Comparison of ENCODE assay signal across 23 cellular contexts in genomic region chr2:27147935-27148334, GRCh38. TPM values are rescaled to one million over a fixed set of nuclear protein-coding genes. Genes with fewer than 3 reads are reported as not detected.
DNase-seq lines count a peak whose midpoint lies in the region; ATAC-seq, FAIRE-seq and TF ChIP-seq lines count a peak whose summit lies in the region.
"Had no signal": no experiment of that assay in that cellular context is flagged by ENCODE, and none has a peak within 500 bp of the region (broad histone marks: within the 10 kb centered on the region; RNA-seq: fewer than 3 reads in every experiment).

No MANE protein-coding gene starts in this region.

- no peaks in the 10 kb centered on the region for H3K79me2 ChIP-seq in K562 (ENCODE audit: control insufficient read depth, insufficient read depth, low read length)

- ATAC-seq in K562 (peak; percentile 31; the same call in 1 of the 3 replicates), GM18519 (IDR thresholded peaks at IDR 0.05; ENCODE audit: low FRiP score, unreplicated experiment) (no peak)
- ATAC-seq: GM12878 had no signal

- no peak overlapping the region for H3K27ac ChIP-seq in BLaER1 treated with 17β-estradiol and CSF1 and Interleukin-3, amounts not matched to agents 10 nM and 100 nM
- H3K27ac ChIP-seq in K562 (ENCODE audit: extremely low read depth, low read depth, low read length) (no peak overlapping the region), spleen (no peak overlapping the region)
- H3K27ac ChIP-seq: GM23248 had no signal

- intact Hi-C loops in K562 (cut with micrococcal nuclease), result no loop called here
- intact Hi-C loops in spleen (cut with DNase I; ENCODE audit: low total_unique reads), result no loop called here

- BruUV-seq in K562 (replicated peaks; lab: Mats Ljungman, UMichigan), result no TSS peak

- no peaks in the 10 kb centered on the region for H3K36me3 ChIP-seq in BLaER1 treated with 17β-estradiol and CSF1 and Interleukin-3, amounts not matched to agents 10 nM and 100 nM
- H3K36me3 ChIP-seq in K562 (ENCODE audit: control insufficient read depth, insufficient read depth, low read length) (no peaks in the 10 kb centered on the region), spleen (no peaks in the 10 kb centered on the region)
- H3K36me3 ChIP-seq: BE2C, HAP-1 had no signal

- H3K9ac ChIP-seq in BLaER1 treated with 17β-estradiol and CSF1 and Interleukin-3, amounts not matched to agents 10 nM and 100 nM, result no peak overlapping the region
- no peak overlapping the region for H3K9ac ChIP-seq in K562 (ENCODE audit: insufficient read depth in 1 of 2, low read depth in 2 of 2, low read length in 2 of 2)
- H3K9ac ChIP-seq: GM23248 had no signal

- peak; percentile 48 for DNase-seq in MV-4-11 (lab: John Stamatoyannopoulos, UW)
- no peak for DNase-seq in K562 (ENCODE audit: extremely low read depth in 1 of 4, low spot score in 3 of 4)
- peak; percentile 28 for DNase-seq in spleen
- no peak for DNase-seq in GM13977 (ENCODE audit: low spot score)
- DNase-seq in NCI-H146 (lab: John Stamatoyannopoulos, UW), result no peak
- DNase-seq: ACHN; BE2C; CD4-positive, alpha-beta memory T cell; DMS153; DMS79; GDM1; GM23248; IMR-90; KBM-7 had no signal

- no peaks in the 10 kb centered on the region for H3K9me1 ChIP-seq in K562 (ENCODE audit: control insufficient read depth, insufficient read depth, low read length)

- 52% methylated on average over 8 of the region's 8 CpGs for WGBS in K562 (ENCODE audit: insufficient coverage, low coverage, missing lambda C conversion rate)
- WGBS in spleen, 5 donors, result 89 to 93% (median 90%) methylated on average over 8 of the region's 8 CpGs

- H3K9me3 ChIP-seq in BLaER1 treated with 17β-estradiol and CSF1 and Interleukin-3, amounts not matched to agents 10 nM and 100 nM (replicated peaks in 1 of 11), result no peaks in the 10 kb centered on the region
- H3K9me3 ChIP-seq in K562 (replicated peaks; ENCODE audit: control insufficient read depth, insufficient read depth, low read depth, low read length) (peaks cover 2% of the 10 kb centered on the region; the same call in 1 of the 2 replicates), spleen (no peaks in the 10 kb centered on the region)
- H3K9me3 ChIP-seq: BE2C, HAP-1 had no signal

- peak overlapping the region in 8 of 11 experiments; percentile 16 to 53 (median 40); a peak in 13 of 22 replicates for H3K4me2 ChIP-seq in BLaER1 treated with 17β-estradiol and CSF1 and Interleukin-3, amounts not matched to agents 10 nM and 100 nM
- H3K4me2 ChIP-seq in K562 (ENCODE audit: insufficient read depth, low read length), result no peak overlapping the region

- peaks cover 0 to 14% (median 12%) of the 10 kb centered on the region in 10 experiments; a peak in 12 of 20 replicates for H3K4me1 ChIP-seq in BLaER1 treated with 17β-estradiol and CSF1 and Interleukin-3, amounts not matched to agents 10 nM and 100 nM
- H3K4me1 ChIP-seq in K562 (replicated peaks in 1 of 2; ENCODE audit: control insufficient read depth in 2 of 2, insufficient read depth in 2 of 2, low read length in 2 of 2) (peaks cover 0 to 15% of the 10 kb centered on the region in 2 experiments; a peak in 2 of 5 replicates), spleen (peaks cover 0 to 3% (median 0%) of the 10 kb centered on the region in 6 donors)
- H3K4me1 ChIP-seq: BE2C, HAP-1 had no signal

- TF ChIP-seq POLR2A in K562 (conservative IDR thresholded peaks at IDR 0.05) (no peak), spleen (IDR thresholded peaks at IDR 0.05) (no peak)

- no peak for FAIRE-seq in K562 (lab: Jason Lieb, UNC)
- FAIRE-seq: A204.1, GM12878 had no signal

- in situ Hi-C loops in K562 (cut with MboI) (no loop called here), GM13977 (cut with MboI; ENCODE audit: low pct_unique_long_range_greater_than_20kb, low sequenced_read_pairs, unreplicated experiment) (no loop called here)

- POLR2A ChIA-PET in K562 (lab: Yijun Ruan, JAX), result no interaction called here

- no peak for TF ChIP-seq RAD21 in K562 (CRISPR knock-in tag; conservative IDR thresholded peaks at IDR 0.05 in 1 of 2, IDR thresholded peaks at IDR 0.05 in 1 of 2)

- no peak overlapping the region for H2AFZ ChIP-seq in K562 (ENCODE audit: low read depth, low read length)
- H2AFZ ChIP-seq: GM23248 had no signal

- H3K27me3 ChIP-seq in BLaER1 treated with 17β-estradiol and CSF1 and Interleukin-3, amounts not matched to agents 10 nM and 100 nM, result no peaks in the 10 kb centered on the region
- H3K27me3 ChIP-seq in K562 (ENCODE audit: control insufficient read depth in 2 of 2, insufficient read depth in 2 of 2, low read length in 2 of 2), result peaks cover 0 to 15% of the 10 kb centered on the region in 2 experiments; a peak in 2 of 5 replicates
- H3K27me3 ChIP-seq in spleen (replicated peaks in 1 of 7), result peaks cover 0 to 16% (median 0%) of the 10 kb centered on the region in 7 donors
- H3K27me3 ChIP-seq: BE2C had no signal

- H3K4me3 ChIP-seq in BLaER1 treated with 17β-estradiol and CSF1 and Interleukin-3, amounts not matched to agents 10 nM and 100 nM, result no peak overlapping the region
- H3K4me3 ChIP-seq in K562, result no peak overlapping the region
- no peak overlapping the region for H3K4me3 ChIP-seq in spleen
- H3K4me3 ChIP-seq: GM12878, GM23248, HAP-1 had no signal

- CTCF ChIA-PET in K562 (lab: Yijun Ruan, JAX; ENCODE audit: low intra/inter-chr PET ratio), result no interaction called here

- no peaks in the 10 kb centered on the region for H4K20me1 ChIP-seq in BLaER1 treated with 17β-estradiol and CSF1 and Interleukin-3, amounts not matched to agents 10 nM and 100 nM
- H4K20me1 ChIP-seq in K562 (replicated peaks; ENCODE audit: control insufficient read depth, insufficient read depth, low read length), result no peaks in the 10 kb centered on the region

- no peak for TF ChIP-seq CTCF in K562 (IDR thresholded peaks at IDR 0.05 in 2 of 3, conservative IDR thresholded peaks at IDR 0.05 in 1 of 3; ENCODE audit: insufficient read depth in 2 of 3, low read depth in 1 of 3, low read length in 3 of 3)
- TF ChIP-seq CTCF in spleen (IDR thresholded peaks at IDR 0.05 in 8 of 11, conservative IDR thresholded peaks at IDR 0.05 in 3 of 11), result no peak
- TF ChIP-seq CTCF in GM13977 (IDR thresholded peaks at IDR 0.05; ENCODE audit: extremely low read depth, insufficient read depth, missing control alignments), result no peak

- TF ChIP-seq EP300 in K562 (IDR thresholded peaks at IDR 0.05; ENCODE audit: low read length), result no peak

RNA-seq across cellular contexts. Expression of gene TCF23, which starts 0.9 kb away (rescaled TPM):
- total RNA-seq in K562 (2011; cell fraction: chromatin; rRNA removed; ENCODE audit: low replicate concordance), result not detected in 2 replicates
- not detected in 2 replicates for total RNA-seq in K562 (2011; cell fraction: nucleolus; rRNA removed)
- not detected in 2 replicates for total RNA-seq in K562 (2011; cell fraction: nucleoplasm; rRNA removed)
- total RNA-seq in K562 (2014; rRNA removed), result not detected in 2 replicates
- total RNA-seq in K562 (2014; rRNA removed; fragmentation: Illumina TruSeq; extraction: Trizol), result 0.03 TPM in 1 of 2 replicates, not detected in the other
- 0.07 TPM in 1 of 2 replicates, not detected in the other for total RNA-seq in K562 (2015; rRNA removed; fragmentation: Illumina TruSeq; extraction: Trizol)
- total RNA-seq in K562 (2021), result not detected in 2 replicates
- not detected in 2 replicates for polyA plus RNA-seq in K562 (2011; rRNA removed)
- not detected in 2 replicates for polyA plus RNA-seq in K562 (2011; cell fraction: cytosol; rRNA removed)
- 0.03 TPM in 1 of 2 replicates, not detected in the other for polyA plus RNA-seq in K562 (2011; cell fraction: nucleus; rRNA removed)
- polyA plus RNA-seq in K562 (2012), result 0.07 TPM in 2 replicates
- not detected in 2 replicates for polyA plus RNA-seq in K562 (2014; fragmentation: Illumina TruSeq; extraction: Trizol)
- polyA plus RNA-seq in K562 (2014; fragmentation: Nextera tagmentation; extraction: Ambion mirVana), result not detected
- polyA plus RNA-seq in K562 (2014; rRNA removed), result not detected in 2 replicates
- polyA minus RNA-seq in K562 (2011; rRNA and poly(A)+ RNA removed), result not detected in 2 replicates
- not detected in 2 replicates for polyA minus RNA-seq in K562 (2011; cell fraction: cytosol; rRNA and poly(A)+ RNA removed)
- polyA minus RNA-seq in K562 (2011; cell fraction: nucleus; rRNA and poly(A)+ RNA removed), result not detected in 2 replicates
- 10 to 100 TPM in 1 of 7 donors, 1 to 10 TPM in 6; 1.8 to 14.8 (median 3.2) TPM for total RNA-seq in spleen
- polyA plus RNA-seq in spleen, result under 1 TPM; 0.27 to 0.93 (median 0.30) TPM
- total RNA-seq: CD4-positive, alpha-beta memory T cell; Daoy; GM12878; GM23248; H4; HT-29; IMR-90 had no signal
- polyA plus RNA-seq: CD14-positive monocyte; CD4-positive, alpha-beta memory T cell; GM12878; GM23248; IMR-90 had no signal

RNA-seq across cellular contexts. Expression of gene PRR30, which starts 8.7 kb away (rescaled TPM):
- not detected in 2 replicates for total RNA-seq in K562 (2011; cell fraction: chromatin; rRNA removed; ENCODE audit: low replicate concordance)
- total RNA-seq in K562 (2011; cell fraction: nucleolus; rRNA removed), result not detected in 2 replicates
- total RNA-seq in K562 (2011; cell fraction: nucleoplasm; rRNA removed), result not detected in 2 replicates
- not detected in 2 replicates for total RNA-seq in K562 (2014; rRNA removed)
- not detected in 2 replicates for total RNA-seq in K562 (2014; rRNA removed; fragmentation: Illumina TruSeq; extraction: Trizol)
- total RNA-seq in K562 (2015; rRNA removed; fragmentation: Illumina TruSeq; extraction: Trizol), result not detected in 2 replicates
- not detected in 2 replicates for total RNA-seq in K562 (2021)
- polyA plus RNA-seq in K562 (2011; rRNA removed), result not detected in 2 replicates
- polyA plus RNA-seq in K562 (2011; cell fraction: cytosol; rRNA removed), result not detected in 2 replicates
- polyA plus RNA-seq in K562 (2011; cell fraction: nucleus; rRNA removed), result not detected in 2 replicates
- polyA plus RNA-seq in K562 (2012), result not detected in 2 replicates
- not detected in 2 replicates for polyA plus RNA-seq in K562 (2014; fragmentation: Illumina TruSeq; extraction: Trizol)
- polyA plus RNA-seq in K562 (2014; fragmentation: Nextera tagmentation; extraction: Ambion mirVana), result not detected
- not detected in 2 replicates for polyA plus RNA-seq in K562 (2014; rRNA removed)
- polyA minus RNA-seq in K562 (2011; rRNA and poly(A)+ RNA removed), result not detected in 2 replicates
- polyA minus RNA-seq in K562 (2011; cell fraction: cytosol; rRNA and poly(A)+ RNA removed), result not detected in 2 replicates
- not detected in 2 replicates for polyA minus RNA-seq in K562 (2011; cell fraction: nucleus; rRNA and poly(A)+ RNA removed)
- total RNA-seq in spleen, result not detected
- polyA plus RNA-seq in spleen, result not detected
- total RNA-seq: CD4-positive, alpha-beta memory T cell; Daoy; GM12878; GM23248; H4; HT-29; IMR-90 had no signal
- polyA plus RNA-seq: CD14-positive monocyte; CD4-positive, alpha-beta memory T cell; GM12878; GM23248; IMR-90 had no signal

RNA-seq across cellular contexts. Expression of gene PREB, which starts 13.5 kb away (rescaled TPM):
- total RNA-seq in K562 (2011; cell fraction: chromatin; rRNA removed; ENCODE audit: low replicate concordance), result 43.3 and 114 TPM in 2 replicates
- total RNA-seq in K562 (2011; cell fraction: nucleolus; rRNA removed), result 72.0 and 78.4 TPM in 2 replicates
- 43.7 and 58.3 TPM in 2 replicates for total RNA-seq in K562 (2011; cell fraction: nucleoplasm; rRNA removed)
- 67.2 and 83.1 TPM in 2 replicates for total RNA-seq in K562 (2014; rRNA removed)
- 32.5 and 44.3 TPM in 2 replicates for total RNA-seq in K562 (2014; rRNA removed; fragmentation: Illumina TruSeq; extraction: Trizol)
- total RNA-seq in K562 (2015; rRNA removed; fragmentation: Illumina TruSeq; extraction: Trizol), result 60.9 and 62.3 TPM in 2 replicates
- total RNA-seq in K562 (2021), result 74.8 and 79.1 TPM in 2 replicates
- polyA plus RNA-seq in K562 (2011; rRNA removed), result 77.9 and 87.2 TPM in 2 replicates
- 91.7 and 112 TPM in 2 replicates for polyA plus RNA-seq in K562 (2011; cell fraction: cytosol; rRNA removed)
- polyA plus RNA-seq in K562 (2011; cell fraction: nucleus; rRNA removed), result 216 and 217 TPM in 2 replicates
- polyA plus RNA-seq in K562 (2012), result 51.7 and 87.9 TPM in 2 replicates
- polyA plus RNA-seq in K562 (2014; fragmentation: Illumina TruSeq; extraction: Trizol), result 78.8 and 84.2 TPM in 2 replicates
- polyA plus RNA-seq in K562 (2014; fragmentation: Nextera tagmentation; extraction: Ambion mirVana), result 10 to 100 TPM; 35.1 to 35.4 TPM
- polyA plus RNA-seq in K562 (2014; rRNA removed), result 74.8 and 78.8 TPM in 2 replicates
- 68.5 and 74.2 TPM in 2 replicates for polyA minus RNA-seq in K562 (2011; rRNA and poly(A)+ RNA removed)
- 22.8 and 23.0 TPM in 2 replicates for polyA minus RNA-seq in K562 (2011; cell fraction: cytosol; rRNA and poly(A)+ RNA removed)
- 28.0 and 47.5 TPM in 2 replicates for polyA minus RNA-seq in K562 (2011; cell fraction: nucleus; rRNA and poly(A)+ RNA removed)
- 10 to 100 TPM; 43.9 to 75.0 (median 50.2) TPM for total RNA-seq in spleen
- polyA plus RNA-seq in spleen, result 10 to 100 TPM; 42.8 to 56.0 (median 44.3) TPM

RNA-seq across cellular contexts. Expression of gene ABHD1, which starts 24.3 kb away (rescaled TPM):
- 0.42 and 1.1 TPM in 2 replicates for total RNA-seq in K562 (2011; cell fraction: chromatin; rRNA removed; ENCODE audit: low replicate concordance)
- 0.13 and 0.33 TPM in 2 replicates for total RNA-seq in K562 (2011; cell fraction: nucleolus; rRNA removed)
- 0.44 and 0.61 TPM in 2 replicates for total RNA-seq in K562 (2011; cell fraction: nucleoplasm; rRNA removed)
- total RNA-seq in K562 (2014; rRNA removed) (0.20 TPM in 1 of 2 replicates, not detected in the other), K562 (2014; rRNA removed; fragmentation: Illumina TruSeq; extraction: Trizol) (not detected in 2 replicates), K562 (2015; rRNA removed; fragmentation: Illumina TruSeq; extraction: Trizol) (not detected in 2 replicates), K562 (2021) (0.18 TPM in 1 of 2 replicates, not detected in the other), spleen (1 to 10 TPM in 1 of 7 donors, under 1 TPM in 5, not detected in 1; 0.38 to 1.6 (median 0.58) TPM)
- polyA plus RNA-seq in K562 (2011; rRNA removed) (0.10 and 0.57 TPM in 2 replicates), K562 (2014; fragmentation: Illumina TruSeq; extraction: Trizol) (0.10 and 0.28 TPM in 2 replicates), K562 (2014; fragmentation: Nextera tagmentation; extraction: Ambion mirVana) (under 1 TPM in 1 of 2 experiments, not detected in 1; 0.11 TPM), K562 (2014; rRNA removed) (0.16 TPM in 1 of 2 replicates, not detected in the other), spleen (under 1 TPM; 0.42 to 0.80 (median 0.71) TPM)
- 0.06 and 0.16 TPM in 2 replicates for polyA plus RNA-seq in K562 (2011; cell fraction: cytosol; rRNA removed)
- polyA plus RNA-seq in K562 (2011; cell fraction: nucleus; rRNA removed), result 0.59 and 0.97 TPM in 2 replicates
- polyA plus RNA-seq in K562 (2012), result 0.43 and 0.60 TPM in 2 replicates
- 0.09 and 0.32 TPM in 2 replicates for polyA minus RNA-seq in K562 (2011; rRNA and poly(A)+ RNA removed)
- polyA minus RNA-seq in K562 (2011; cell fraction: cytosol; rRNA and poly(A)+ RNA removed), result not detected in 2 replicates
- 0.11 and 0.13 TPM in 2 replicates for polyA minus RNA-seq in K562 (2011; cell fraction: nucleus; rRNA and poly(A)+ RNA removed)
- total RNA-seq: GM23248, HT-29, IMR-90 had no signal
- polyA plus RNA-seq: GM23248 had no signal

RNA-seq across cellular contexts. Expression of gene CGREF1, which starts 29.0 kb away (rescaled TPM):
- total RNA-seq in K562 (2011; cell fraction: chromatin; rRNA removed; ENCODE audit: low replicate concordance), result 0.33 and 1.5 TPM in 2 replicates
- 0.33 and 0.39 TPM in 2 replicates for total RNA-seq in K562 (2011; cell fraction: nucleolus; rRNA removed)
- total RNA-seq in K562 (2011; cell fraction: nucleoplasm; rRNA removed), result 0.99 TPM in 1 of 2 replicates, not detected in the other
- total RNA-seq in K562 (2014; rRNA removed), result 0.50 and 0.53 TPM in 2 replicates
- 0.29 and 0.33 TPM in 2 replicates for total RNA-seq in K562 (2014; rRNA removed; fragmentation: Illumina TruSeq; extraction: Trizol)
- total RNA-seq in K562 (2015; rRNA removed; fragmentation: Illumina TruSeq; extraction: Trizol), result 0.22 and 0.41 TPM in 2 replicates
- 0.44 and 0.72 TPM in 2 replicates for total RNA-seq in K562 (2021)
- 0.24 and 0.49 TPM in 2 replicates for polyA plus RNA-seq in K562 (2011; rRNA removed)
- polyA plus RNA-seq in K562 (2011; cell fraction: cytosol; rRNA removed), result 0.07 and 0.19 TPM in 2 replicates
- 0.46 and 0.48 TPM in 2 replicates for polyA plus RNA-seq in K562 (2011; cell fraction: nucleus; rRNA removed)
- polyA plus RNA-seq in K562 (2012), result 0.38 and 0.65 TPM in 2 replicates
- polyA plus RNA-seq in K562 (2014; fragmentation: Illumina TruSeq; extraction: Trizol), result 0.37 and 0.42 TPM in 2 replicates
- polyA plus RNA-seq in K562 (2014; fragmentation: Nextera tagmentation; extraction: Ambion mirVana), result under 1 TPM; 0.07 to 0.10 TPM
- 0.41 and 0.88 TPM in 2 replicates for polyA plus RNA-seq in K562 (2014; rRNA removed)
- 0.11 TPM in 1 of 2 replicates, not detected in the other for polyA minus RNA-seq in K562 (2011; rRNA and poly(A)+ RNA removed)
- polyA minus RNA-seq in K562 (2011; cell fraction: cytosol; rRNA and poly(A)+ RNA removed), result not detected in 2 replicates
- 0.22 and 0.54 TPM in 2 replicates for polyA minus RNA-seq in K562 (2011; cell fraction: nucleus; rRNA and poly(A)+ RNA removed)
- under 1 TPM in 4 of 7 donors, not detected in 3; 0.27 to 0.82 (median 0.47) TPM for total RNA-seq in spleen
- polyA plus RNA-seq in spleen, result under 1 TPM; 0.17 to 0.61 (median 0.42) TPM
- total RNA-seq: GM12878 had no signal
- polyA plus RNA-seq: CD14-positive monocyte had no signal

Comparison
In these comparisons a context has a peak if more than half of its experiments do, and no peak if none do; other contexts are left out.
1. DNase-seq: peak in MV-4-11 (single experiment) and spleen (single experiment); none in K562 (0 of 4), GM13977 (single experiment) and NCI-H146 (single experiment).